ENCODE assay signal across 1 cellular context in genomic region chr12:54294152-54294913, GRCh38.
A peak's percentile ranks its signal among the peaks of the same experiment; 100 is the strongest.
TF ChIP-seq lines count a peak whose summit lies in the region.

No MANE protein-coding gene starts in this region.

TF ChIP-seq in HepG2, 621 proteins besides CTCF, POLR2A, EP300 and RAD21 (continued from another document and continues in another):
- no peak for TF ChIP-seq SRSF1 (optimal IDR thresholded peaks at IDR 0.05; ENCODE audit: low read depth, low read length)
- TF ChIP-seq ZNF772 (CRISPR knock-in tag; IDR thresholded peaks at IDR 0.05) = 0 out of 2 replicates have a peak, but pooled peaks have one; percentile 23
- TF ChIP-seq ZNF737 (CRISPR knock-in tag; IDR thresholded peaks at IDR 0.05; ENCODE audit: borderline replicate concordance) = no peak
- TF ChIP-seq HDAC2 (CRISPR knock-in tag; IDR thresholded peaks at IDR 0.05) = peak; percentile 41; the same call in 1 of the 2 replicates
- TF ChIP-seq MBNL3 (CRISPR knock-in tag; conservative IDR thresholded peaks at IDR 0.05) = no peak
- TF ChIP-seq RERE (CRISPR knock-in tag; IDR thresholded peaks at IDR 0.05; ENCODE audit: low read depth) = no peak; the same call in 1 of the 2 replicates
- no peak for TF ChIP-seq THAP11 (CRISPR knock-in tag; IDR thresholded peaks at IDR 0.05)
- TF ChIP-seq HHEX (CRISPR knock-in tag; IDR thresholded peaks at IDR 0.05) = no peak
- no peak for TF ChIP-seq ZNF253 (CRISPR knock-in tag; IDR thresholded peaks at IDR 0.05; ENCODE audit: borderline replicate concordance)
- TF ChIP-seq KMT2A (CRISPR knock-in tag; IDR thresholded peaks at IDR 0.05) = 0 out of 2 replicates have a peak, but pooled peaks have one; percentile 42
- TF ChIP-seq KDM5B (CRISPR knock-in tag; IDR thresholded peaks at IDR 0.05; ENCODE audit: borderline replicate concordance) = peak; percentile 79; the same call in 1 of the 2 replicates
- no peak for TF ChIP-seq ATRX (CRISPR knock-in tag; IDR thresholded peaks at IDR 0.05; ENCODE audit: borderline replicate concordance)
- TF ChIP-seq GTF3A (CRISPR knock-in tag; conservative IDR thresholded peaks at IDR 0.05) = no peak
- TF ChIP-seq REST (IDR thresholded peaks at IDR 0.05; ENCODE audit: borderline replicate concordance in 1 of 2, low read depth in 1 of 2, low read length in 2 of 2) = no peak
- peak; percentile 60; the same call in 1 of the 2 replicates for TF ChIP-seq ZC3H13 (CRISPR knock-in tag; IDR thresholded peaks at IDR 0.05)
- no peak for TF ChIP-seq ZBTB49 (CRISPR knock-in tag; IDR thresholded peaks at IDR 0.05; ENCODE audit: borderline replicate concordance)
- no peak for TF ChIP-seq CEBPZ (IDR thresholded peaks at IDR 0.05; ENCODE audit: low read length)
- no peak for TF ChIP-seq ZNF546 (CRISPR knock-in tag; conservative IDR thresholded peaks at IDR 0.05)
- TF ChIP-seq ZNF572 (CRISPR knock-in tag; IDR thresholded peaks at IDR 0.05) = 0 out of 2 replicates have a peak, but pooled peaks have one; percentile 71
- no peak for TF ChIP-seq TIGD3 (CRISPR knock-in tag; IDR thresholded peaks at IDR 0.05; ENCODE audit: borderline replicate concordance)
- no peak for TF ChIP-seq FLYWCH1 (CRISPR knock-in tag; IDR thresholded peaks at IDR 0.05)
- no peak for TF ChIP-seq ZNF777 (CRISPR knock-in tag; IDR thresholded peaks at IDR 0.05)
- TF ChIP-seq ATAD3A (CRISPR knock-in tag; IDR thresholded peaks at IDR 0.05) = no peak
- no peak for TF ChIP-seq CBX2 (IDR thresholded peaks at IDR 0.05; ENCODE audit: low read depth, low read length)
- no peak for TF ChIP-seq CBX2 (CRISPR knock-in tag; IDR thresholded peaks at IDR 0.05; ENCODE audit: low read depth)
- TF ChIP-seq NCOA5 (CRISPR knock-in tag; IDR thresholded peaks at IDR 0.05) = no peak
- 0 out of 2 replicates have a peak, but pooled peaks have one; percentile 55 for TF ChIP-seq ZNF746 (CRISPR knock-in tag; IDR thresholded peaks at IDR 0.05)
- TF ChIP-seq ZNF75D (CRISPR knock-in tag; IDR thresholded peaks at IDR 0.05; ENCODE audit: borderline replicate concordance) = no peak
- TF ChIP-seq ZNF577 (CRISPR knock-in tag; IDR thresholded peaks at IDR 0.05; ENCODE audit: borderline replicate concordance, low read depth) = no peak
- TF ChIP-seq ZNF407 (CRISPR knock-in tag; IDR thresholded peaks at IDR 0.05; ENCODE audit: not compliant biosample characterization) = no peak
- TF ChIP-seq NONO (IDR thresholded peaks at IDR 0.05) = no peak
- peak; percentile 92 for TF ChIP-seq NONO (CRISPR knock-in tag; conservative IDR thresholded peaks at IDR 0.05)
